ENCODE assay signal across 29 cellular contexts in the genomic region with DNA sequence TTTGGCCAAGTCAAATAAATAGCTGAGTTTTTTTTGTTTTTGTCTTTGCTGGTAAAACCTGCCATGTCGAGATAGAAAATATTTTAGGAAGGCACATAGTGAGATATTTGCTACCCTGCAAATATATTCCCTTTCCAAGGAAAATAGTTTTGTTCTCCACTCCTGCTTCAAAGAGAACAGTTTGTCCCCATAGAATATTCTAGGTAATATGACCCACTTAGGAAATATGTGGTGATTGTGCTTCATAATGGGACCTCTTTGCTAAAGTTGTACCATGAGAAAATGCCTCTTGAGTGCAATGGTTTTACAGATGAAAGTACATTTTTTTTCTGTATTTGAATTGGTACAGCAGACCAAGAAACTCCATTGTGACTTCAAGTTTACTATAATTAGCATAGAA. TPM values are rescaled to one million over a fixed set of nuclear protein-coding genes. Genes with fewer than 3 reads are reported as not detected.
DNase-seq lines count a peak whose midpoint lies in the region; ATAC-seq and TF ChIP-seq lines count a peak whose summit lies in the region.
"Had no signal": no experiment of that assay in that cellular context is flagged by ENCODE, and none has a peak within 500 bp of the region (broad histone marks: within the 10 kb centered on the region; RNA-seq: fewer than 3 reads in every experiment).

No MANE protein-coding gene starts in this region.

- TF ChIP-seq EP300 in esophagus muscularis mucosa (IDR thresholded peaks at IDR 0.05) (peak; percentile 38), transverse colon (IDR thresholded peaks at IDR 0.05; ENCODE audit: low read depth) (no peak)

- 15 to 56% (median 31%) methylated on average over 1 of the region's 1 CpG for WGBS in heart left ventricle, 4 donors
- 52% methylated on average over 1 of the region's 1 CpG for WGBS in esophagus muscularis mucosa
- 67 to 79% methylated on average over 1 of the region's 1 CpG for WGBS in transverse colon (ENCODE audit: low coverage in 1 of 2), 2 donors

- in situ Hi-C loops in transverse colon (cut with MboI; ENCODE audit: low pct_ligation_motif_present in 1 of 4, low pct_unique_long_range_greater_than_20kb in 1 of 4, low sequenced_read_pairs in 3 of 4): no loop called here

- intact Hi-C loops in heart left ventricle (cut with DNase I): loop anchor here in 1 of 10 donors (5.0 kb wide), 1 partner anchor 36 kb away; no protein-coding TSS in a partner anchor
- intact Hi-C loops in cardiac septum (cut with DNase I): no loop called here
- intact Hi-C loops in esophagus muscularis mucosa (cut with DNase I): no loop called here
- intact Hi-C loops in sciatic nerve (cut with DNase I): no loop called here
- intact Hi-C loops in transverse colon (cut with DNase I; ENCODE audit: low total_unique reads): no loop called here

- H3K9me3 ChIP-seq in heart left ventricle (no peaks in the 10 kb centered on the region), esophagus muscularis mucosa (no peaks in the 10 kb centered on the region), transverse colon (no peaks in the 10 kb centered on the region)
- H3K9me3 ChIP-seq: left lung, spleen, uterus had no signal

- no peak overlapping the region for H3K4me3 ChIP-seq in heart left ventricle
- H3K4me3 ChIP-seq in esophagus muscularis mucosa: no peak overlapping the region
- no peak overlapping the region for H3K4me3 ChIP-seq in transverse colon
- H3K4me3 ChIP-seq: GM23248, left lung, PC-9, spleen, uterus had no signal

- TF ChIP-seq POLR2A in heart left ventricle (IDR thresholded peaks at IDR 0.05) (no peak), esophagus muscularis mucosa (IDR thresholded peaks at IDR 0.05; ENCODE audit: low read depth) (no peak), transverse colon (IDR thresholded peaks at IDR 0.05) (no peak)

- no peaks in the 10 kb centered on the region for H3K27me3 ChIP-seq in heart left ventricle
- H3K27me3 ChIP-seq in esophagus muscularis mucosa: no peaks in the 10 kb centered on the region
- H3K27me3 ChIP-seq in transverse colon: no peaks in the 10 kb centered on the region
- H3K27me3 ChIP-seq: brain microvascular endothelial cell, left lung, spleen, uterus had no signal

- H3K36me3 ChIP-seq in heart left ventricle: no peaks in the 10 kb centered on the region
- no peaks in the 10 kb centered on the region for H3K36me3 ChIP-seq in esophagus muscularis mucosa
- H3K36me3 ChIP-seq in transverse colon: no peaks in the 10 kb centered on the region
- H3K36me3 ChIP-seq: brain microvascular endothelial cell, left lung, spleen, uterus had no signal

- no peak for TF ChIP-seq CTCF in heart left ventricle (IDR thresholded peaks at IDR 0.05)
- TF ChIP-seq CTCF in esophagus muscularis mucosa (IDR thresholded peaks at IDR 0.05): no peak
- TF ChIP-seq CTCF in transverse colon (IDR thresholded peaks at IDR 0.05): no peak

- no peak for DNase-seq in heart left ventricle
- no peak for DNase-seq in cardiac septum (ENCODE audit: low spot score)
- no peak for DNase-seq in esophagus muscularis mucosa (ENCODE audit: extremely low spot score)
- DNase-seq in sciatic nerve (ENCODE audit: low spot score): no peak
- no peak for DNase-seq in transverse colon
- no peak for DNase-seq in NCI-H510A treated with DMSO at 0.1 percent for 48 hours (lab: John Stamatoyannopoulos, UW)
- DNase-seq: 8988T; activated CD4-positive, alpha-beta T cell treated with anti-CD3 and anti-CD28 coated beads, Interleukin-2, amount 10 ng/mL, durations not matched to agents 24 days and 14 days; activated T-cell treated with anti-CD3 and anti-CD28 coated beads, Interleukin-2, amount 50 U/mL, for 48 hours; brain microvascular endothelial cell; CD8-positive, alpha-beta memory T cell; cortex of kidney; foreskin melanocyte; GM23248; HFFc6; hypothalamus; immature natural killer cell; left lung; natural killer cell; NCI-H2171; NCI-H524; occipital lobe; PC-9; SHP77; spleen; T1000; uterus had no signal

- peak in 3 of 4 donors; percentile 14 to 35 (median 21) for ATAC-seq in heart left ventricle
- ATAC-seq in sciatic nerve: peak; percentile 85
- ATAC-seq in GM18502 (IDR thresholded peaks at IDR 0.05; ENCODE audit: poor library complexity, unreplicated experiment): no peak
- no peak for ATAC-seq in HG02623 (IDR thresholded peaks at IDR 0.05; ENCODE audit: unreplicated experiment)
- ATAC-seq: left lung, natural killer cell had no signal

- H3K4me1 ChIP-seq in heart left ventricle (peaks cover 0 to 89% (median 47%) of the 10 kb centered on the region in 12 donors), esophagus muscularis mucosa (peaks cover 67 to 99% (median 98%) of the 10 kb centered on the region in 4 donors), transverse colon (peaks cover 0 to 21% (median 1%) of the 10 kb centered on the region in 4 donors)

- peak overlapping the region in 11 of 12 donors; percentile 32 to 78 (median 59) for H3K27ac ChIP-seq in heart left ventricle
- H3K27ac ChIP-seq in esophagus muscularis mucosa (replicated peaks in 1 of 4): peak overlapping the region; percentile 81 to 84 (median 81)
- H3K27ac ChIP-seq in transverse colon: peak overlapping the region; percentile 21 to 50 (median 44)
- H3K27ac ChIP-seq: brain microvascular endothelial cell, GM23248, left lung, PC-9 had no signal

RNA-seq across cellular contexts. Expression of a gene that starts 41.6 kb away (rescaled TPM):
- 10 to 100 TPM in 7 of 9 donors, 1 to 10 TPM in 2; 5.2 to 23.1 (median 20.7) TPM for total RNA-seq in heart left ventricle
- polyA plus RNA-seq in heart left ventricle: 10 to 100 TPM in 1 of 2 donors, 1 to 10 TPM in 1; 7.5 to 13.1 TPM
- total RNA-seq in cardiac septum: 25.8 TPM
- total RNA-seq in esophagus muscularis mucosa: 10 to 100 TPM in 2 of 4 donors, 1 to 10 TPM in 2; 9.7 to 17.0 (median 13.1) TPM
- 35.4 TPM for total RNA-seq in sciatic nerve
- total RNA-seq in transverse colon: 10 to 100 TPM in 1 of 4 donors, 1 to 10 TPM in 3; 3.6 to 15.7 (median 8.9) TPM

RNA-seq across cellular contexts. Expression of a gene that starts 55.8 kb away (rescaled TPM):
- total RNA-seq in heart left ventricle (10 to 100 TPM; 42.6 to 83.2 (median 61.6) TPM), cardiac septum (59.2 TPM), esophagus muscularis mucosa (100 to 1,000 TPM; 198 to 292 (median 226) TPM), sciatic nerve (72.2 TPM), transverse colon (10 to 100 TPM; 44.8 to 96.5 (median 65.3) TPM)
- 10 to 100 TPM; 20.3 to 39.5 TPM for polyA plus RNA-seq in heart left ventricle

Comparison
In these comparisons a context has a peak if more than half of its experiments do, and no peak if none do; other contexts are left out.
1. ATAC-seq: peak in heart left ventricle (3 of 4) and sciatic nerve (single experiment); none in GM18502 (single experiment) and HG02623 (single experiment).
2. Peak in every context shown above with its lines, with median percentiles within 50 percentile points of each other: H3K27ac ChIP-seq.